ENCODE assay signal across 24 cellular contexts in the genomic region with DNA sequence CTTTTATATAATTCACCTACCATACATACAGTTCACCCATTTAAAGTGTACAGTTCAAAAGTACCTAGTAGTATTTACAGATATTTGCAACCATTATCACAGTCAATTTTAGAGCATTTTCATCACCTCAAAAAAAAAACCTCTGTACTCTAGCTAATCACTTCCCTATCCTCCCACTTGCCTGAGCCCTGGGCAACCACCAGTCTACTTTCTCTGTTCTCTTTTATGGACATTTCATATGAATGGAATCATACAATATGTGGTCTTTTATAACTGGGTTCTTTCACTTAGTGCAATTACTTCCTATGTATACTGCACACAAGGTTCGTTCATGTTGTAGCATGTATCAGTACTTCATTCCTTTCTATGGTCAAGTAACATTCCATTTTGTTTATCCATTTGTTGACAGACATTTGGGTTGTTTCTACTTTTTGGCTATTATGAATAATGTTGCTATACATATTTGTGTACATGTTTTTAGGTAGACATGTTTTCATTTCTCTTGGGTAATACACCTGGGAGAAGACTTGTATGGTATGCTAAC.
"Had no signal": no experiment of that assay in that cellular context is flagged by ENCODE, and none has a peak within 500 bp of the region (broad histone marks: within the 10 kb centered on the region; RNA-seq: fewer than 3 reads in every experiment).

No MANE protein-coding gene starts in this region.

- H3K4me3 Mint-ChIP-seq: activated T-cell treated with anti-CD3 and anti-CD28 coated beads, Interleukin-2, amount 50 U/mL, for 4 hours; naive thymus-derived CD4-positive, alpha-beta T cell; neural crest cell; T-helper 2 cell treated with Interferon-gamma antibody and Interleukin-4, amounts not matched to agents 5 μg/mL and 100 μg/mL, for 36 hours had no signal

- H3K9me3 Mint-ChIP-seq: activated naive CD4-positive, alpha-beta T cell treated with anti-CD3 and anti-CD28 coated beads, Interleukin-2, amount 50 U/mL, for 72 hours; activated T-cell treated with anti-CD3 and anti-CD28 coated beads, Interleukin-2, amount 50 U/mL, for 4 hours; naive thymus-derived CD4-positive, alpha-beta T cell; neural crest cell; T-helper 2 cell treated with Interferon-gamma antibody and Interleukin-4, amounts not matched to agents 5 μg/mL and 100 μg/mL, for 36 hours had no signal

- H3K27me3 Mint-ChIP-seq: naive thymus-derived CD4-positive, alpha-beta T cell had no signal

- H3K4me3 ChIP-seq: gastroesophageal sphincter, hepatocyte, right atrium auricular region, tibial nerve had no signal

- H3K4me1 ChIP-seq: gastroesophageal sphincter, parathyroid adenoma, right atrium auricular region had no signal

- H3K27ac ChIP-seq: gastroesophageal sphincter, hepatocyte, parathyroid adenoma, right atrium auricular region, tibial nerve, WERI-Rb-1 had no signal

- H3K27ac Mint-ChIP-seq: naive thymus-derived CD4-positive, alpha-beta T cell; T-helper 2 cell treated with Interferon-gamma antibody and Interleukin-4, amounts not matched to agents 5 μg/mL and 100 μg/mL, for 36 hours had no signal

- H3K4me1 Mint-ChIP-seq: neural crest cell had no signal

- H3K27me3 ChIP-seq: gastroesophageal sphincter, hepatocyte, right atrium auricular region, tibial nerve had no signal

- ATAC-seq: activated CD4-positive, CD25-positive, alpha-beta regulatory T cell treated with anti-CD3 and anti-CD28 coated beads, Interleukin-2, amount 50 U/mL, for 24 hours; activated naive CD4-positive, alpha-beta T cell treated with anti-CD3 and anti-CD28 coated beads, Interleukin-2, amount 50 U/mL, for 72 hours; activated T-cell treated with anti-CD3 and anti-CD28 coated beads, Interleukin-2, amount 50 U/mL, for 4 hours; gastroesophageal sphincter; left colon; naive thymus-derived CD4-positive, alpha-beta T cell had no signal

- FAIRE-seq: colon had no signal

- H3K9me3 ChIP-seq: gastroesophageal sphincter, right atrium auricular region, tibial nerve had no signal

- DNase-seq: activated CD4-positive, alpha-beta T cell treated with anti-CD3 and anti-CD28 coated beads for 48 hours; activated CD4-positive, alpha-beta T cell treated with anti-CD3 and anti-CD28 coated beads, Interleukin-2, amount 50 U/mL, for 48 hours; activated naive CD4-positive, alpha-beta T cell; activated T-cell treated with anti-CD3 and anti-CD28 coated beads, Interleukin-2, amount 50 U/mL, for 4 hours; dermis blood vessel endothelial cell; effector CD4-positive, alpha-beta T cell; islet precursor cell; left colon; naive thymus-derived CD4-positive, alpha-beta T cell; stimulated activated CD4-positive, alpha-beta T cell treated with anti-CD3 and anti-CD28 coated beads, Interleukin-15, amount 100 ng/mL, for 24 hours; stimulated activated CD4-positive, alpha-beta T cell treated with anti-CD3 and anti-CD28 coated beads, Interleukin-2, amount 100 ng/mL, for 24 hours; stimulated activated naive CD4-positive, alpha-beta T cell treated with Interleukin-2 at 50 U/mL for 16 hours; T-helper 1 cell; WERI-Rb-1 had no signal
